Comparison of ENCODE assay signal across 1 cellular context in genomic region chr6:29757701-29758293, GRCh38.
TF ChIP-seq lines count a peak whose summit lies in the region.

No MANE protein-coding gene starts in this region.

TF ChIP-seq in K562, 482 proteins besides CTCF, POLR2A, EP300 and RAD21 (continued from another document):
- TF ChIP-seq, protein P1, sequence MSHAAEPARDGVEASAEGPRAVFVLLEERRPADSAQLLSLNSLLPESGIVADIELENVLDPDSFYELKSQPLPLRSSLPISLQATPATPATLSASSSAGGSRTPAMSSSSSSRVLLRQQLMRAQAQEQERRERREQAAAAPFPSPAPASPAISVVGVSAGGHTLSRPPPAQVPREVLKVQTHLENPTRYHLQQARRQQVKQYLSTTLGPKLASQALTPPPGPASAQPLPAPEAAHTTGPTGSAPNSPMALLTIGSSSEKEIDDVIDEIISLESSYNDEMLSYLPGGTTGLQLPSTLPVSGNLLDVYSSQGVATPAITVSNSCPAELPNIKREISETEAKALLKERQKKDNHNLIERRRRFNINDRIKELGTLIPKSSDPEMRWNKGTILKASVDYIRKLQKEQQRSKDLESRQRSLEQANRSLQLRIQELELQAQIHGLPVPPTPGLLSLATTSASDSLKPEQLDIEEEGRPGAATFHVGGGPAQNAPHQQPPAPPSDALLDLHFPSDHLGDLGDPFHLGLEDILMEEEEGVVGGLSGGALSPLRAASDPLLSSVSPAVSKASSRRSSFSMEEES (CRISPR knock-in tag; IDR thresholded peaks at IDR 0.05): peak; percentile 68
- TF ChIP-seq ZNF354B (CRISPR knock-in tag; IDR thresholded peaks at IDR 0.05) (no peak), NFE2 (IDR thresholded peaks at IDR 0.05; ENCODE audit: low read depth) (peak; percentile 81), NR2C2 (CRISPR knock-in tag; IDR thresholded peaks at IDR 0.05) (no peak), NR2C2 (tag; IDR thresholded peaks at IDR 0.05) (peak; percentile 66), SAFB2 (IDR thresholded peaks at IDR 0.05; ENCODE audit: borderline replicate concordance, low read depth, low read length, severe bottlenecking) (no peak), ZBED1 (IDR thresholded peaks at IDR 0.05) (no peak), FOS (IDR thresholded peaks at IDR 0.05; ENCODE audit: extremely low read depth, insufficient read length) (peak; percentile 3), MAFF (IDR thresholded peaks at IDR 0.05; ENCODE audit: low read length) (peak; percentile 45; the same call in 1 of the 2 replicates), MAFK (IDR thresholded peaks at IDR 0.05; ENCODE audit: low read length) (peak; percentile 41; the same call in 1 of the 2 replicates), YY1 (IDR thresholded peaks at IDR 0.05; ENCODE audit: borderline replicate concordance in 1 of 3, control insufficient read depth in 1 of 3, extremely low read depth in 1 of 3, insufficient read depth in 3 of 3, insufficient read length in 1 of 3, insufficient replicate concordance in 2 of 3, low read depth in 1 of 3, low read length in 2 of 3) (no peak), ZNF316 (IDR thresholded peaks at IDR 0.05) (peak; percentile 75), TBP (optimal IDR thresholded peaks at IDR 0.05; ENCODE audit: low read depth, low read length) (no peak), ZNF507 (tag; conservative IDR thresholded peaks at IDR 0.05) (no peak), KDM2B (CRISPR knock-in tag; IDR thresholded peaks at IDR 0.05) (no peak), CBFA2T3 (IDR thresholded peaks at IDR 0.05) (peak; percentile 76), SPI1 (IDR thresholded peaks at IDR 0.05; ENCODE audit: borderline replicate concordance, low read depth, low read length) (no peak), ZNF175 (CRISPR knock-in tag; IDR thresholded peaks at IDR 0.05; ENCODE audit: low read depth) (0 out of 2 replicates have a peak, but pooled peaks have one; percentile 26), RHOXF2B (CRISPR knock-in tag; conservative IDR thresholded peaks at IDR 0.05) (no peak)
- TF ChIP-seq, protein P2, sequence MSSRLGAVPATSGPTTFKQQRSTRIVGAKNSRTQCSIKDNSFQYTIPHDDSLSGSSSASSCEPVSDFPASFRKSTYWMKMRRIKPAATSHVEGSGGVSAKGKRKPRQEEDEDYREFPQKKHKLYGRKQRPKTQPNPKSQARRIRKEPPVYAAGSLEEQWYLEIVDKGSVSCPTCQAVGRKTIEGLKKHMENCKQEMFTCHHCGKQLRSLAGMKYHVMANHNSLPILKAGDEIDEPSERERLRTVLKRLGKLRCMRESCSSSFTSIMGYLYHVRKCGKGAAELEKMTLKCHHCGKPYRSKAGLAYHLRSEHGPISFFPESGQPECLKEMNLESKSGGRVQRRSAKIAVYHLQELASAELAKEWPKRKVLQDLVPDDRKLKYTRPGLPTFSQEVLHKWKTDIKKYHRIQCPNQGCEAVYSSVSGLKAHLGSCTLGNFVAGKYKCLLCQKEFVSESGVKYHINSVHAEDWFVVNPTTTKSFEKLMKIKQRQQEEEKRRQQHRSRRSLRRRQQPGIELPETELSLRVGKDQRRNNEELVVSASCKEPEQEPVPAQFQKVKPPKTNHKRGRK (tag; IDR thresholded peaks at IDR 0.05): no peak
